In the genomic region with DNA sequence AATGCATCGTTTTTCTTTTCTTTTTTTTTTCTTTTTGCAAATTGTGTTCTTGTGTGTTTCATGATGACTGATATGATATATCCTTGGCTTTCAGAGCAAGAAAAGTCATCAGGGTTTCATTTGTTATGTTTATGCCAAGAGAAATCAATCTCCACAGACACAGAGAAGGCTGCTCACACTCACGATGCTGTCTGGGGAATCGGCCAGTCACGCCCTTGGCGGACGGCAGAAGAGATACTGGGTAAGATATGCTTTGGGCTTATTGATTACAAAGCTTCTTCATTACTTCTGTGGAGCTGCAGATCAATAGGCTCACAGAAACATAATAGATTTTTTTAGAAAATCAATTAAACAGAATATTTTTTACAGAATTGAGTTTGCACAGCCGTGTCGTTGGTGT, we compare ENCODE assay signal across 1 cellular context.
TF ChIP-seq lines count a peak whose summit lies in the region.

No MANE protein-coding gene starts in this region.

TF ChIP-seq in H1, 55 proteins besides CTCF, POLR2A, EP300 and RAD21:
- TF ChIP-seq SIN3A (conservative IDR thresholded peaks at IDR 0.05 in 1 of 2, IDR thresholded peaks at IDR 0.05 in 1 of 2; ENCODE audit: low read depth in 1 of 2, low read length in 2 of 2) (no peak), HDAC2 (IDR thresholded peaks at IDR 0.05; ENCODE audit: borderline replicate concordance in 1 of 2, low read depth in 2 of 2, low read length in 2 of 2) (no peak), EGR1 (IDR thresholded peaks at IDR 0.05; ENCODE audit: borderline replicate concordance, low read depth, low read length) (no peak), SP1 (IDR thresholded peaks at IDR 0.05; ENCODE audit: low read depth, low read length) (no peak), SUZ12 (IDR thresholded peaks at IDR 0.05; ENCODE audit: low read length) (no peak), CHD1 (IDR thresholded peaks at IDR 0.05; ENCODE audit: low read depth, low read length) (no peak), NANOG (IDR thresholded peaks at IDR 0.05; ENCODE audit: insufficient read depth, low read depth, low read length, poor library complexity, severe bottlenecking) (no peak), KDM1A (IDR thresholded peaks at IDR 0.05; ENCODE audit: borderline replicate concordance, low read length) (no peak), ATF3 (IDR thresholded peaks at IDR 0.05; ENCODE audit: insufficient read depth, low read depth, low read length) (no peak), KDM4A (IDR thresholded peaks at IDR 0.05; ENCODE audit: low read depth, low read length, severe bottlenecking) (no peak), CBX8 (IDR thresholded peaks at IDR 0.05; ENCODE audit: borderline replicate concordance, low read depth, low read length) (no peak), RNF2 (IDR thresholded peaks at IDR 0.05; ENCODE audit: borderline replicate concordance, low read depth, low read length, missing control alignments, poor library complexity, severe bottlenecking) (no peak), POU5F1 (IDR thresholded peaks at IDR 0.05; ENCODE audit: low read depth, low read length) (no peak), TBP (IDR thresholded peaks at IDR 0.05; ENCODE audit: low read depth, low read length) (no peak), CHD2 (IDR thresholded peaks at IDR 0.05; ENCODE audit: low read length) (no peak), YY1 (IDR thresholded peaks at IDR 0.05; ENCODE audit: low read depth, low read length) (no peak)
- TF ChIP-seq, protein P1, sequence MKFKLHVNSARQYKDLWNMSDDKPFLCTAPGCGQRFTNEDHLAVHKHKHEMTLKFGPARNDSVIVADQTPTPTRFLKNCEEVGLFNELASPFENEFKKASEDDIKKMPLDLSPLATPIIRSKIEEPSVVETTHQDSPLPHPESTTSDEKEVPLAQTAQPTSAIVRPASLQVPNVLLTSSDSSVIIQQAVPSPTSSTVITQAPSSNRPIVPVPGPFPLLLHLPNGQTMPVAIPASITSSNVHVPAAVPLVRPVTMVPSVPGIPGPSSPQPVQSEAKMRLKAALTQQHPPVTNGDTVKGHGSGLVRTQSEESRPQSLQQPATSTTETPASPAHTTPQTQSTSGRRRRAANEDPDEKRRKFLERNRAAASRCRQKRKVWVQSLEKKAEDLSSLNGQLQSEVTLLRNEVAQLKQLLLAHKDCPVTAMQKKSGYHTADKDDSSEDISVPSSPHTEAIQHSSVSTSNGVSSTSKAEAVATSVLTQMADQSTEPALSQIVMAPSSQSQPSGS (IDR thresholded peaks at IDR 0.05; ENCODE audit: low read length): no peak
- TF ChIP-seq, protein P2, sequence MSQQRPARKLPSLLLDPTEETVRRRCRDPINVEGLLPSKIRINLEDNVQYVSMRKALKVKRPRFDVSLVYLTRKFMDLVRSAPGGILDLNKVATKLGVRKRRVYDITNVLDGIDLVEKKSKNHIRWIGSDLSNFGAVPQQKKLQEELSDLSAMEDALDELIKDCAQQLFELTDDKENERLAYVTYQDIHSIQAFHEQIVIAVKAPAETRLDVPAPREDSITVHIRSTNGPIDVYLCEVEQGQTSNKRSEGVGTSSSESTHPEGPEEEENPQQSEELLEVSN (IDR thresholded peaks at IDR 0.05): no peak
TF ChIP-seq in H1: peak in this region for 0.
